Comparison of ENCODE assay signal across 2 cellular contexts in the genomic region with DNA sequence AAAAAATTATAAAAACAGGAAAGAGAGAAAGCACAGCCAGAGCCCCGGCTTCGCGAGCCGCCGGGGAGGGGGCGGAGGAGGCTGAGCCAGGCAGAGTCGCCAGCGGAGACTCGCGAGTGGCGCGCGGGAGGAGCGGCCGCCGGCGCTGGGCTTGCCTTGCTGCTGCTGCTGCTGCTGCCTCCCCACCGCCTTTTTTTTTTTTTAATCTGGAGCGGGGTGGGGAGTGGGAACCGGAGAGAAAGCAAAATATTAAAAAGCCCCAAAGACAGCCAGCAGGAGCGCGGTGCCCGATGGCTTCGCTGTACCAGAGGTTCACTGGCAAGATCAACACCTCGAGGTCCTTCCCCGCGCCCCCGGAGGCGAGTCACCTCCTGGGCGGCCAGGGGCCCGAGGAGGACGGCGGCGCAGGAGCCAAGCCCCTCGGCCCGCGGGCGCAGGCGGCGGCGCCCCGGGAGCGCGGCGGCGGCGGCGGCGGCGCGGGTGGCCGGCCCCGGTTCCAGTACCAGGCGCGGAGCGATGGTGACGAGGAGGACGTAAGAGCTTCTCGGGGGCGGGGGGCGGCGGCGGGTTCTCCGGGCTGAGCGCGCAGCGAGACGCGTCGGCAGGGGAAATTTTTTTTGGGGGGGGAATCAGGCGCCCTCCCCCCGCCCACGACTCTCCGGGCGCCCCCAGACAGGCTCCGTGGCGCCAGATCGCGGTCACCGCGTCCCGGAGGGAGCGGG. TPM values are rescaled to one million over a fixed set of nuclear protein-coding genes. Genes with fewer than 3 reads are reported as not detected.
"Had no signal": no experiment of that assay in that cellular context is flagged by ENCODE, and none has a peak within 500 bp of the region (broad histone marks: within the 10 kb centered on the region; RNA-seq: fewer than 3 reads in every experiment).

No MANE protein-coding gene starts in this region.

RNA-seq across cellular contexts. Expression of a gene that starts 0.5 kb away (rescaled TPM):
- total RNA-seq: activated T-helper 2 cell treated with anti-CD3 and anti-CD28 coated beads, Interferon-gamma antibody, Interleukin-2, Interleukin-4, amounts not matched to agents 10 μg/mL and 5 μg/mL and 100 μg/mL, durations not matched to agents 14 hours and 24 hours and 36 hours; natural killer cell had no signal
